8 cellular contexts compared by ENCODE assay signal in genomic region chr19:8615813-8616596, GRCh38. TPM values are rescaled to one million over a fixed set of nuclear protein-coding genes. Genes with fewer than 3 reads are reported as not detected.
DNase-seq lines count a peak whose midpoint lies in the region; ATAC-seq and TF ChIP-seq lines count a peak whose summit lies in the region.

No MANE protein-coding gene starts in this region.

- in situ Hi-C loops in astrocyte of the cerebellum (cut with HindIII; ENCODE audit: low sequenced_read_pairs), result no loop called here

- H3K27me3 Mint-ChIP-seq in T-cell, result peaks cover 3 to 9% of the 10 kb centered on the region in 2 donors

- DNase-seq in HL-60 (ENCODE audit: low read depth in 1 of 2, low spot score in 1 of 2) (peak in 1 of 2 experiments; percentile 81), T-cell (peak in 31 of 34 experiments; percentile 17 to 62 (median 48)), astrocyte of the cerebellum (ENCODE audit: low read depth) (no peak), iPS-NIHi11 (ENCODE audit: low spot score) (peak; percentile 68), putamen (ENCODE audit: low spot score) (no peak)
- peak; percentile 61 for DNase-seq in stimulated activated CD4-positive, alpha-beta T cell treated with anti-CD3 and anti-CD28 coated beads, Interleukin-4, amount 100 ng/mL, for 1 hour

- no peaks in the 10 kb centered on the region for H3K27me3 ChIP-seq in HL-60 (ENCODE audit: insufficient read depth, poor library complexity, severe bottlenecking)

- H3K9me3 Mint-ChIP-seq in T-cell, result no peaks in the 10 kb centered on the region

- H3K4me3 ChIP-seq in HL-60 (replicated peaks; ENCODE audit: insufficient read depth, low read length), result no peak overlapping the region
- H3K4me3 ChIP-seq in astrocyte of the cerebellum (ENCODE audit: low read depth, low read length), result no peak overlapping the region

- peaks cover 22 to 28% (median 28%) of the 10 kb centered on the region in 3 donors for H3K4me1 Mint-ChIP-seq in T-cell

- CTCF ChIA-PET in T-cell (lab: Charles Lee), result interaction anchor here (0.6 to 0.7 kb wide), 6 partner anchors 33 to 1816 kb away, joined by 4 to 8 read pairs (median 5); no protein-coding TSS in a partner anchor

- POLR2A ChIA-PET in T-cell (lab: Charles Lee), result interaction anchor here in 1 of 2 donors (0.6 to 0.7 kb wide), 2 partner anchors 21 to 23 kb away, joined by 4 to 10 read pairs; no protein-coding TSS in a partner anchor

- H3K36me3 Mint-ChIP-seq in T-cell, result no peaks in the 10 kb centered on the region

- no peak overlapping the region for H3K27ac Mint-ChIP-seq in T-cell

- ATAC-seq in T-cell (replicated peaks in 1 of 4), result peak in 1 of 4 experiments; percentile 43
- no peak for ATAC-seq in GM18870 (IDR thresholded peaks at IDR 0.05; ENCODE audit: unreplicated experiment)

- no peak overlapping the region for H3K27ac ChIP-seq in C4-2B
- no peak overlapping the region for H3K27ac ChIP-seq in HL-60 (replicated peaks)

- H3K4me3 Mint-ChIP-seq in T-cell, result peak overlapping the region in 1 of 3 donors; percentile 35

- TF ChIP-seq CTCF in C4-2B (conservative IDR thresholded peaks at IDR 0.05) (peak; percentile 92), HL-60 (IDR thresholded peaks at IDR 0.05; ENCODE audit: insufficient read depth, low read length) (peak; percentile 96), astrocyte of the cerebellum (IDR thresholded peaks at IDR 0.05; ENCODE audit: low read depth, low read length, missing control alignments) (peak; percentile 98)

RNA-seq across cellular contexts. Expression of gene ADAMTS10, which starts 5.5 kb away (rescaled TPM):
- 100 to 1,000 TPM in 1 of 5 donors, 10 to 100 TPM in 4; 57.2 to 103 (median 80.1) TPM for total RNA-seq in T-cell

RNA-seq across cellular contexts. Expression of gene NFILZ, which starts 14.4 kb away (rescaled TPM):
- total RNA-seq in T-cell, result not detected

RNA-seq across cellular contexts. Expression of gene MYO1F, which starts 38.8 kb away (rescaled TPM):
- 100 to 1,000 TPM; 109 to 363 (median 277) TPM for total RNA-seq in T-cell

Comparison
In these comparisons a context has a peak if more than half of its experiments do, and no peak if none do; other contexts are left out.
1. DNase-seq: peak in T-cell (31 of 34), iPS-NIHi11 (single experiment) and stimulated activated CD4-positive, alpha-beta T cell treated with anti-CD3 and anti-CD28 coated beads, Interleukin-4, amount 100 ng/mL, for 1 hour (single experiment); none in astrocyte of the cerebellum (single experiment) and putamen (single experiment).
2. Peak in every context shown above with its lines, with median percentiles within 50 percentile points of each other: CTCF ChIP-seq.